Comparison of ENCODE assay signal across 8 cellular contexts in genomic region chr3:127597020-127597771, GRCh38. TPM values are rescaled to one million over a fixed set of nuclear protein-coding genes. Genes with fewer than 3 reads are reported as not detected.
DNase-seq lines count a peak whose midpoint lies in the region; ATAC-seq and TF ChIP-seq lines count a peak whose summit lies in the region.

No MANE protein-coding gene starts in this region.

- peaks cover 13% of the 10 kb centered on the region for H3K4me1 ChIP-seq in MM.1S (ENCODE audit: low read length)
- no peaks in the 10 kb centered on the region for H3K4me1 ChIP-seq in breast epithelium
- H3K4me1 ChIP-seq in rectal smooth muscle tissue (ENCODE audit: control insufficient read depth, insufficient read depth, low read length) = peaks cover 4% of the 10 kb centered on the region

- H3K36me3 ChIP-seq in MM.1S (replicated peaks; ENCODE audit: insufficient read depth, low read length) (peaks cover 12% of the 10 kb centered on the region; the same call in 1 of the 2 replicates), breast epithelium (no peaks in the 10 kb centered on the region), rectal smooth muscle tissue (ENCODE audit: control insufficient read depth, insufficient read depth, low read length) (no peaks in the 10 kb centered on the region)

- H3F3A ChIP-seq in MM.1S (ENCODE audit: insufficient read depth, low read length) = no peaks in the 10 kb centered on the region

- no peak overlapping the region for H3K27ac ChIP-seq in MM.1S (ENCODE audit: low read length)
- H3K27ac ChIP-seq in breast epithelium = no peak overlapping the region
- no peak overlapping the region for H3K27ac ChIP-seq in rectal smooth muscle tissue (ENCODE audit: low read depth, low read length)

- peak overlapping the region; percentile 96; the same call in 1 of the 2 replicates for H3K4me3 ChIP-seq in MM.1S (ENCODE audit: low read length)
- H3K4me3 ChIP-seq in breast epithelium = peak overlapping the region in 2 of 3 donors; percentile 55 to 65
- H3K4me3 ChIP-seq in rectal smooth muscle tissue (ENCODE audit: low read length) = peak overlapping the region; percentile 69

- peaks cover 24% of the 10 kb centered on the region for H3K36me3 Mint-ChIP-seq in activated CD4-positive, alpha-beta T cell treated with anti-CD3 and anti-CD28 coated beads, Interleukin-2, amount 10 ng/mL, durations not matched to agents 7 days and 5 days (ENCODE audit: low read depth)

- no peak for TF ChIP-seq POLR2A in breast epithelium (IDR thresholded peaks at IDR 0.05)

- H3K9ac ChIP-seq in MM.1S (ENCODE audit: low read length) (no peak overlapping the region; the same call in 1 of the 2 replicates), rectal smooth muscle tissue (ENCODE audit: low read length) (no peak overlapping the region)

- peaks cover 2% of the 10 kb centered on the region; the same call in 1 of the 2 replicates for H4K20me1 ChIP-seq in MM.1S (ENCODE audit: insufficient read depth, low read length)

- POLR2A ChIA-PET in activated CD4-positive, alpha-beta T cell treated with anti-CD3 and anti-CD28 coated beads, Interleukin-2, amount 10 ng/mL, durations not matched to agents 7 days and 5 days (lab: Charles Lee) = interaction anchor here (0.6 to 1.1 kb wide), 2 partner anchors 22 to 82 kb away, joined by 3 read pairs; no protein-coding TSS in a partner anchor

- H3K9me3 Mint-ChIP-seq in activated CD4-positive, alpha-beta T cell treated with anti-CD3 and anti-CD28 coated beads, Interleukin-2, amount 10 ng/mL, durations not matched to agents 7 days and 5 days = no peaks in the 10 kb centered on the region

- H3K79me2 ChIP-seq in MM.1S (ENCODE audit: low read length) = peaks cover 40% of the 10 kb centered on the region

- H3K27me3 ChIP-seq in MM.1S (replicated peaks; ENCODE audit: insufficient read depth, low read length) = no peaks in the 10 kb centered on the region
- H3K27me3 ChIP-seq in breast epithelium = no peaks in the 10 kb centered on the region
- H3K27me3 ChIP-seq in rectal smooth muscle tissue (ENCODE audit: control insufficient read depth, insufficient read depth, low read length) = no peaks in the 10 kb centered on the region

- peak overlapping the region; percentile 94; the same call in 1 of the 2 replicates for H3K4me2 ChIP-seq in MM.1S (ENCODE audit: low read depth, low read length)

- H3K9me2 ChIP-seq in MM.1S (replicated peaks; ENCODE audit: insufficient read depth, low read length) = no peaks in the 10 kb centered on the region

- H3K9me3 ChIP-seq in MM.1S (replicated peaks; ENCODE audit: insufficient read depth, low read length) (no peaks in the 10 kb centered on the region), breast epithelium (no peaks in the 10 kb centered on the region)

- H3K27ac Mint-ChIP-seq in activated CD4-positive, alpha-beta T cell treated with anti-CD3 and anti-CD28 coated beads, Interleukin-2, amount 10 ng/mL, durations not matched to agents 7 days and 5 days = peak overlapping the region; percentile 94

- intact Hi-C loops in breast epithelium (cut with DNase I; ENCODE audit: low total_unique reads) = no loop called here

- H3K4me1 Mint-ChIP-seq in activated CD4-positive, alpha-beta T cell treated with anti-CD3 and anti-CD28 coated beads, Interleukin-2, amount 10 ng/mL, durations not matched to agents 7 days and 5 days = peaks cover 51% of the 10 kb centered on the region

- DNase-seq in activated CD4-positive, alpha-beta T cell treated with anti-CD3 and anti-CD28 coated beads, Interleukin-2, amount 10 ng/mL, durations not matched to agents 7 days and 5 days = no peak
- no peak for DNase-seq in activated CD4-positive, alpha-beta T cell treated with anti-CD3 and anti-CD28 coated beads, Interleukin-2, amount 50 U/mL, for 48 hours
- DNase-seq in MM.1S (no peak), breast epithelium (ENCODE audit: low spot score in 2 of 2) (no peak), AG08396 (ENCODE audit: low spot score) (no peak)
- no peak for DNase-seq in stimulated activated naive CD4-positive, alpha-beta T cell (lab: John Stamatoyannopoulos, UW)

- CTCF ChIA-PET in activated CD4-positive, alpha-beta T cell treated with anti-CD3 and anti-CD28 coated beads, Interleukin-2, amount 10 ng/mL, durations not matched to agents 7 days and 5 days (lab: Charles Lee) = interaction anchor here (0.6 to 4.6 kb wide), 7 partner anchors 8 to 557 kb away, joined by 3 to 20 read pairs (median 4); partner anchors contain the start of gene PODXL2

- peak overlapping the region; percentile 85 for H3K4me3 Mint-ChIP-seq in activated CD4-positive, alpha-beta T cell treated with anti-CD3 and anti-CD28 coated beads, Interleukin-2, amount 10 ng/mL, durations not matched to agents 7 days and 5 days

- ATAC-seq in HG02610 (IDR thresholded peaks at IDR 0.05; ENCODE audit: unreplicated experiment) = no peak

- H3K27me3 Mint-ChIP-seq in activated CD4-positive, alpha-beta T cell treated with anti-CD3 and anti-CD28 coated beads, Interleukin-2, amount 10 ng/mL, durations not matched to agents 7 days and 5 days = no peaks in the 10 kb centered on the region

- 0 out of 2 replicates have a peak overlapping the region, but pooled peaks have one; percentile 33 for H2AFZ ChIP-seq in MM.1S (ENCODE audit: low read length)

- TF ChIP-seq CTCF in MM.1S (IDR thresholded peaks at IDR 0.05; ENCODE audit: low read length) (no peak), breast epithelium (IDR thresholded peaks at IDR 0.05) (no peak)

RNA-seq across cellular contexts. Expression of gene MCM2, which starts 1.0 kb away (rescaled TPM):
- total RNA-seq in activated CD4-positive, alpha-beta T cell treated with anti-CD3 and anti-CD28 coated beads, Interleukin-2, amount 10 ng/mL, durations not matched to agents 7 days and 5 days = 100 to 1,000 TPM; 127 to 131 TPM
- 1 to 10 TPM; 5.4 to 9.8 (median 6.7) TPM for total RNA-seq in breast epithelium

RNA-seq across cellular contexts. Expression of gene TPRA1, which starts 6.7 kb away (rescaled TPM):
- 10 to 100 TPM; 27.1 to 30.6 TPM for total RNA-seq in activated CD4-positive, alpha-beta T cell treated with anti-CD3 and anti-CD28 coated beads, Interleukin-2, amount 10 ng/mL, durations not matched to agents 7 days and 5 days
- total RNA-seq in breast epithelium = 10 to 100 TPM; 32.1 to 49.0 (median 39.8) TPM

RNA-seq across cellular contexts. Expression of gene PODXL2, which starts 31.8 kb away (rescaled TPM):
- 1 to 10 TPM; 2.7 to 2.9 TPM for total RNA-seq in activated CD4-positive, alpha-beta T cell treated with anti-CD3 and anti-CD28 coated beads, Interleukin-2, amount 10 ng/mL, durations not matched to agents 7 days and 5 days
- 10 to 100 TPM in 1 of 3 donors, 1 to 10 TPM in 2; 8.8 to 10.6 (median 8.8) TPM for total RNA-seq in breast epithelium

Comparison
In these comparisons a context has a peak if more than half of its experiments do, and no peak if none do; other contexts are left out.
1. RNA of gene MCM2, which starts 1.0 kb away (total RNA-seq): 127 to 131 TPM in activated CD4-positive, alpha-beta T cell treated with anti-CD3 and anti-CD28 coated beads, Interleukin-2, amount 10 ng/mL, durations not matched to agents 7 days and 5 days; 5.4 to 9.8 TPM in breast epithelium; every median in the first group is over 10 times any median in the second.
2. Peak in every context shown above with its lines, with median percentiles within 50 percentile points of each other: H3K4me3 ChIP-seq.